19 cellular contexts compared by ENCODE assay signal in the genomic region with DNA sequence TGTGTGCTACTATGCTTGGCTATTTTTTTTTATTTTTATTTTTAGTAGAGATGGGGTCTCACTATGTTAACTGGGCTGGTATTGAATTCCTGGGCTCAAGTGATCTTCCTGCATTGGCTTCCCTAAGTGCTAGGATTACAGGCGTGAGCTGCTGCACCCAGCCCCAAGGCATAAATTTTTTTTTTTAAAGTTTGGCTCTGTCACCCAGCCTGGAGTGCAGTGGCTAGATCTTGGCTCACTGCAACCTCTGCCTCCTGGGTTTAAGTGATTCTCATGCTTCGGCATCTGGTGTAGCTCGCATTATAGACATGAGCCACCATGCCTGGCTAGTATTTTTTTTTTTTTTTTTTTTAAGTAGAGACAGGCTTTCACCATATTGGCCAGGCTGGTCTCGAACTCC.
DNase-seq lines count a peak whose midpoint lies in the region; ATAC-seq and TF ChIP-seq lines count a peak whose summit lies in the region.
"Had no signal": no experiment of that assay in that cellular context is flagged by ENCODE, and none has a peak within 500 bp of the region (broad histone marks: within the 10 kb centered on the region; RNA-seq: fewer than 3 reads in every experiment).

No MANE protein-coding gene starts in this region.

- peaks cover 4% of the 10 kb centered on the region for H3K4me1 Mint-ChIP-seq in neural progenitor cell

- TF ChIP-seq CTCF in foreskin keratinocyte (conservative IDR thresholded peaks at IDR 0.05) (no peak), neural progenitor cell (IDR thresholded peaks at IDR 0.05) (no peak)

- peak overlapping the region; percentile 46; the same call in 1 of the 2 replicates for H3K27ac ChIP-seq in SK-N-MC
- no peak overlapping the region for H3K27ac ChIP-seq in foreskin keratinocyte
- peak overlapping the region; percentile 23 for H3K27ac ChIP-seq in neural progenitor cell
- H3K27ac ChIP-seq: HL-60, spleen, thoracic aorta had no signal

- H3K27me3 Mint-ChIP-seq in neural progenitor cell (ENCODE audit: insufficient read depth, low read depth) = no peaks in the 10 kb centered on the region
- H3K27me3 Mint-ChIP-seq: dendritic cell treated with granulocyte-macrophage colony-stimulating factor and Interleukin-4, amounts not matched to agents 40 ng/mL and 50 ng/mL, for 4 days had no signal

- H3K36me3 ChIP-seq in SK-N-MC (ENCODE audit: insufficient read depth, low read length) (peaks cover 16% of the 10 kb centered on the region), neural progenitor cell (peaks cover 13% of the 10 kb centered on the region)

- no peaks in the 10 kb centered on the region for H3F3A ChIP-seq in neural progenitor cell (ENCODE audit: low read depth)

- peaks cover 13% of the 10 kb centered on the region for H3K36me3 Mint-ChIP-seq in neural progenitor cell

- H3K4me2 ChIP-seq in neural progenitor cell = no peak overlapping the region

- H3K79me2 ChIP-seq in neural progenitor cell (ENCODE audit: low read depth) = peaks cover 90% of the 10 kb centered on the region

- DNase-seq in ELR (ENCODE audit: low read depth) = peak; percentile 62
- DNase-seq in SK-N-MC (ENCODE audit: low read depth, low spot score) = no peak
- DNase-seq in foreskin keratinocyte = peak; percentile 27 to 72
- no peak for DNase-seq in neural progenitor cell (ENCODE audit: low spot score)
- no peak for DNase-seq in kidney glomerular epithelial cell (lab: John Stamatoyannopoulos, UW)
- DNase-seq: activated naive CD4-positive, alpha-beta T cell; aorta; Caco-2; GF-D8; GOT3; NCI-H2081 treated with DMSO at 0.1 percent for 48 hours; NCI-H526 treated with DMSO at 0.1 percent for 48 hours; spleen had no signal

- no peaks in the 10 kb centered on the region for H3K9me3 Mint-ChIP-seq in neural progenitor cell
- H3K9me3 Mint-ChIP-seq: dendritic cell treated with granulocyte-macrophage colony-stimulating factor and Interleukin-4, amounts not matched to agents 40 ng/mL and 50 ng/mL, for 4 days had no signal

- no peaks in the 10 kb centered on the region for H3K27me3 ChIP-seq in foreskin keratinocyte
- no peaks in the 10 kb centered on the region for H3K27me3 ChIP-seq in neural progenitor cell
- H3K27me3 ChIP-seq: spleen had no signal

- no peak overlapping the region for H3K27ac Mint-ChIP-seq in neural progenitor cell
- H3K27ac Mint-ChIP-seq: dendritic cell treated with granulocyte-macrophage colony-stimulating factor and Interleukin-4, amounts not matched to agents 40 ng/mL and 50 ng/mL, for 4 days had no signal

- H3K4me1 ChIP-seq in foreskin keratinocyte (peaks cover 13% of the 10 kb centered on the region), neural progenitor cell (no peaks in the 10 kb centered on the region)
- H3K4me1 ChIP-seq: Caco-2 had no signal

- ATAC-seq in foreskin keratinocyte = peak; percentile 61
- ATAC-seq in HG03469 (IDR thresholded peaks at IDR 0.05; ENCODE audit: unreplicated experiment) = no peak
- ATAC-seq in GM18868 (IDR thresholded peaks at IDR 0.05; ENCODE audit: unreplicated experiment) = no peak
- ATAC-seq in HG03457 (IDR thresholded peaks at IDR 0.05; ENCODE audit: unreplicated experiment) = no peak

- H3K9ac ChIP-seq in SK-N-MC (ENCODE audit: insufficient read length) = no peak overlapping the region
- H3K9ac ChIP-seq in neural progenitor cell = no peak overlapping the region

- H3K4me3 ChIP-seq in SK-N-MC (no peak overlapping the region), neural progenitor cell (no peak overlapping the region)
- H3K4me3 ChIP-seq: spleen, thoracic aorta had no signal

- H3K9me3 ChIP-seq in SK-N-MC (ENCODE audit: low read depth, low read length) (no peaks in the 10 kb centered on the region), neural progenitor cell (ENCODE audit: low read depth) (no peaks in the 10 kb centered on the region)
- H3K9me3 ChIP-seq: Caco-2, spleen, thoracic aorta had no signal

- no peak overlapping the region for H2AFZ ChIP-seq in neural progenitor cell (replicated peaks)

- no peak overlapping the region for H3K4me3 Mint-ChIP-seq in neural progenitor cell
- H3K4me3 Mint-ChIP-seq: dendritic cell treated with granulocyte-macrophage colony-stimulating factor and Interleukin-4, amounts not matched to agents 40 ng/mL and 50 ng/mL, for 4 days had no signal

- H4K20me1 ChIP-seq in neural progenitor cell (ENCODE audit: low read depth) = peaks cover 69% of the 10 kb centered on the region

Comparison
In these comparisons a context has a peak if more than half of its experiments do, and no peak if none do; other contexts are left out.
1. DNase-seq: peak in ELR (single experiment) and foreskin keratinocyte (2 of 2); none in SK-N-MC (single experiment), neural progenitor cell (single experiment) and kidney glomerular epithelial cell (single experiment).